ENCODE assay signal across 15 cellular contexts in genomic region chr19:52307275-52307674, GRCh38. TPM values are rescaled to one million over a fixed set of nuclear protein-coding genes. Genes with fewer than 3 reads are reported as not detected.
DNase-seq lines count a peak whose midpoint lies in the region; ATAC-seq, FAIRE-seq and TF ChIP-seq lines count a peak whose summit lies in the region.
"Had no signal": no experiment of that assay in that cellular context is flagged by ENCODE, and none has a peak within 500 bp of the region (broad histone marks: within the 10 kb centered on the region; RNA-seq: fewer than 3 reads in every experiment).

No MANE protein-coding gene starts in this region.

- no peak overlapping the region for H2AFZ ChIP-seq in fibroblast of lung (ENCODE audit: low read length)

- TF ChIP-seq EP300 in upper lobe of left lung (IDR thresholded peaks at IDR 0.05) = no peak

- H3K36me3 ChIP-seq in fibroblast of lung (ENCODE audit: control insufficient read depth, insufficient read depth, low read length) (peaks cover 2% of the 10 kb centered on the region), colonic mucosa (peaks cover 3% of the 10 kb centered on the region), upper lobe of left lung (peaks cover 8 to 84% (median 55%) of the 10 kb centered on the region in 4 donors)

- H3K79me2 ChIP-seq in fibroblast of lung (ENCODE audit: control insufficient read depth, insufficient read depth, low read length) = no peaks in the 10 kb centered on the region

- no peaks in the 10 kb centered on the region for H4K20me1 ChIP-seq in fibroblast of lung (ENCODE audit: control insufficient read depth, extremely low read depth, insufficient read depth, low read length)

- no peak overlapping the region for H3K4me2 ChIP-seq in fibroblast of lung (ENCODE audit: extremely low read depth, insufficient read depth, low read length)

- H3K27me3 ChIP-seq in fibroblast of lung (ENCODE audit: control insufficient read depth, insufficient read depth, low read length) (no peaks in the 10 kb centered on the region), colonic mucosa (no peaks in the 10 kb centered on the region), upper lobe of left lung (no peaks in the 10 kb centered on the region)

- no peak for FAIRE-seq in H54 (lab: Jason Lieb, UNC)
- FAIRE-seq: frontal cortex, GM12892 had no signal

- no peak overlapping the region for H3K4me3 ChIP-seq in fibroblast of lung (replicated peaks in 1 of 4; ENCODE audit: control extremely low read depth in 1 of 4, insufficient read depth in 1 of 4, low read depth in 3 of 4, low read length in 4 of 4)
- no peak overlapping the region for H3K4me3 ChIP-seq in colonic mucosa
- no peak overlapping the region for H3K4me3 ChIP-seq in upper lobe of left lung

- H3K27ac ChIP-seq in fibroblast of lung (ENCODE audit: insufficient read depth, low read length) = no peak overlapping the region
- no peak overlapping the region for H3K27ac ChIP-seq in colonic mucosa
- H3K27ac ChIP-seq in upper lobe of left lung = no peak overlapping the region
- H3K27ac ChIP-seq: VCaP had no signal

- intact Hi-C loops in colonic mucosa (cut with DNase I) = no loop called here

- 96 to 98% methylated on average over 10 of the region's 10 CpGs for WGBS in upper lobe of left lung, 2 donors

- no peak for ATAC-seq in upper lobe of left lung (ENCODE audit: low FRiP score in 2 of 2)

- peak; percentile 9 for DNase-seq in A172 (ENCODE audit: low spot score)
- DNase-seq in COLO668 (lab: John Stamatoyannopoulos, UW; ENCODE audit: unreplicated experiment) = peak; percentile 35
- DNase-seq in OCI-M1 (lab: John Stamatoyannopoulos, UW) = peak; percentile 38
- peak; percentile 38 for DNase-seq in fibroblast of lung (ENCODE audit: low read depth in 2 of 2)
- DNase-seq in colonic mucosa = no peak
- DNase-seq in upper lobe of left lung = no peak
- no peak for DNase-seq in H54 (ENCODE audit: insufficient read length, low spot score)
- no peak for DNase-seq in NCI-H1092 (lab: John Stamatoyannopoulos, UW)
- DNase-seq: activated effector memory CD4-positive, alpha-beta T cell treated with Interleukin-2 at 50 U/mL for 16 hours; cerebellar nuclear complex; NCI-H446 treated with DMSO at 0.1 percent for 48 hours; SIG-M5 had no signal

- TF ChIP-seq POLR2A in upper lobe of left lung (IDR thresholded peaks at IDR 0.05) (no peak), H54 (IDR thresholded peaks at IDR 0.05; ENCODE audit: low read depth, low read length) (no peak)

- TF ChIP-seq CTCF in fibroblast of lung (conservative IDR thresholded peaks at IDR 0.05 in 1 of 2, IDR thresholded peaks at IDR 0.05 in 1 of 2; ENCODE audit: low read depth in 1 of 2, low read length in 2 of 2) = no peak
- no peak for TF ChIP-seq CTCF in colonic mucosa (IDR thresholded peaks at IDR 0.05)
- TF ChIP-seq CTCF in upper lobe of left lung (IDR thresholded peaks at IDR 0.05) = no peak

- H3K9me3 ChIP-seq in fibroblast of lung (ENCODE audit: control insufficient read depth, insufficient read depth, low read depth, low read length) (no peaks in the 10 kb centered on the region), colonic mucosa (peaks cover 9% of the 10 kb centered on the region), upper lobe of left lung (peaks cover 53 to 89% (median 83%) of the 10 kb centered on the region in 4 donors)

- H3K4me1 ChIP-seq in fibroblast of lung (ENCODE audit: control insufficient read depth, extremely low read depth, insufficient read depth, low read length) (no peaks in the 10 kb centered on the region), colonic mucosa (no peaks in the 10 kb centered on the region), upper lobe of left lung (no peaks in the 10 kb centered on the region)

- H3K9ac ChIP-seq in fibroblast of lung (ENCODE audit: insufficient read depth, low read length) (no peak overlapping the region), colonic mucosa (ENCODE audit: low read depth in 2 of 2, low read length in 2 of 2) (no peak overlapping the region)

RNA-seq across cellular contexts. Expression of gene ZNF480, which starts 10.3 kb away (rescaled TPM):
- 11.3 and 12.6 TPM in 2 replicates for total RNA-seq in A172 (2014; rRNA removed; shearing (Covaris generic))
- total RNA-seq in fibroblast of lung (4.9 and 5.9 TPM in 2 replicates), colonic mucosa (10 to 100 TPM; 13.2 TPM), upper lobe of left lung (10 to 100 TPM in 2 of 6 donors, 1 to 10 TPM in 4; 2.7 to 13.6 (median 8.4) TPM)
- polyA plus RNA-seq in fibroblast of lung = 7.6 and 7.7 TPM in 2 replicates
- 6.7 and 9.8 TPM in 2 replicates for polyA plus RNA-seq in fibroblast of lung (2012)
- polyA minus RNA-seq in fibroblast of lung (ENCODE audit: low replicate concordance) = 0.63 and 1.2 TPM in 2 replicates

RNA-seq across cellular contexts. Expression of gene ZNF610, which starts 28.8 kb away (rescaled TPM):
- 1.3 and 1.4 TPM in 2 replicates for total RNA-seq in A172 (2014; rRNA removed; shearing (Covaris generic))
- total RNA-seq in fibroblast of lung (3.3 and 5.3 TPM in 2 replicates), colonic mucosa (1 to 10 TPM in 1 of 2 donors, under 1 TPM in 1; 0.84 to 1.6 TPM), upper lobe of left lung (1 to 10 TPM; 1.7 to 5.3 (median 2.7) TPM)
- polyA plus RNA-seq in fibroblast of lung = 1.8 and 3.0 TPM in 2 replicates
- 0.95 and 1.6 TPM in 2 replicates for polyA plus RNA-seq in fibroblast of lung (2012)
- 1.8 TPM in 1 of 2 replicates, not detected in the other for polyA minus RNA-seq in fibroblast of lung (ENCODE audit: low replicate concordance)

RNA-seq across cellular contexts. Expression of gene ZNF766, which starts 37.9 kb away (rescaled TPM):
- 12.7 and 14.6 TPM in 2 replicates for total RNA-seq in A172 (2014; rRNA removed; shearing (Covaris generic))
- total RNA-seq in fibroblast of lung = 11.6 and 13.7 TPM in 2 replicates
- polyA plus RNA-seq in fibroblast of lung = 8.7 and 13.4 TPM in 2 replicates
- 6.2 and 9.5 TPM in 2 replicates for polyA plus RNA-seq in fibroblast of lung (2012)
- 3.3 and 4.1 TPM in 2 replicates for polyA minus RNA-seq in fibroblast of lung (ENCODE audit: low replicate concordance)
- total RNA-seq in colonic mucosa = 10 to 100 TPM in 1 of 2 donors, 1 to 10 TPM in 1; 7.5 to 10.6 TPM
- total RNA-seq in upper lobe of left lung = 10 to 100 TPM in 4 of 6 donors, 1 to 10 TPM in 2; 4.0 to 20.0 (median 14.7) TPM

Comparison
In these comparisons a context has a peak if more than half of its experiments do, and no peak if none do; other contexts are left out.
1. DNase-seq: peak in A172 (single experiment), COLO668 (single experiment), OCI-M1 (single experiment) and fibroblast of lung (2 of 2); none in colonic mucosa (single experiment), upper lobe of left lung (0 of 2), H54 (single experiment) and NCI-H1092 (single experiment).